Comparison of ENCODE assay signal across 8 cellular contexts in the genomic region with DNA sequence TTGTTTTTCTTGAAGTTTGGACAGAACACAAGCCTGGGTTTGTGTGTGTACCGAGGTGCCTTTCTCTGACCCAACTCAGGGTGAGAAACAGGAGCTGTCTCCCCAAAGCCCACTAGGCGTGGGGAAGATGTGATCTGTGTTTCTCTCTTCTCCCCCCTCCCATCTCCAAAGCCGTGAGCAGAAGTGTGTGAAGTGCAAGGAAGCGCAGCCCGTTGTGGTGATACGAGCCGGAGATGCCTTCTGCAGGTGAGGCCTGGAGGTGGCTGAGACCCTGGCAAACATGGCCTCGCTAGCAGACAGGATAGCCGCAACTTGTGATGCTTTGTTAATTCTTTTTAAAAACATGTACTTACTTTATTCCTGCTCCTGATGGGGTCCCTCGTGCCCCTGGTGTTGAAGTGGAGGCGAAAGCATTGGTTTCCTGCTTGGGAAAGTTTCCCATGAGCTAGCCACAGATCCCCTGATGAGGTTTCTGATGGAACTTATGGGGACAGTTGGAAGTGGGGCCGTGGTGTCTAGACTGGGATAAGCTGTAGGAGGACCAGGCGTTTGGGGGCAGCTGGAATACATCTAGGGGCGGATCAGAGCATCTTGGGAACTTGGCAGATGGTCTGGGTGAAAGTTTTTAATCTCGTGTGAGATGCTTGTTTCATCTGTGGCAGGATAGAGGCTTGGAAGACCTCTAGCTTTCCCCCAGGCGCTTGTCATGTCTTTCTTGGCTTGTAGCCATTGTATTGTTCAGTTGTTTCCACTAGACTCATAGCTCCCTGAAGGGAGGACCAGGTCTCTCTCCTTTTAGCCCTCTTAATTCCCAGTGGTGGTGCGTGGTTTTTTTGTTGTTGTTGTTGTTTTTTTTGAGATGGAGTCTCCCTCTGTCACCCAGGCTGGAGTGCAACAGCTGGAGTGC. TPM values are rescaled to one million over a fixed set of nuclear protein-coding genes. Genes with fewer than 3 reads are reported as not detected.
A peak's percentile ranks its signal among the peaks of the same experiment; 100 is the strongest.
DNase-seq lines count a peak whose midpoint lies in the region; ATAC-seq and TF ChIP-seq lines count a peak whose summit lies in the region.

No MANE protein-coding gene starts in this region.

- H3K27ac ChIP-seq in BLaER1 treated with 17β-estradiol and CSF1 and Interleukin-3, amounts not matched to agents 10 nM and 100 nM = peak overlapping the region in 10 of 11 experiments; percentile 83 to 96 (median 88); a peak in 20 of 22 replicates
- peak overlapping the region; percentile 88 for H3K27ac ChIP-seq in naive thymus-derived CD4-positive, alpha-beta T cell (ENCODE audit: low read depth, low read length)

- H3K27me3 Mint-ChIP-seq in naive thymus-derived CD4-positive, alpha-beta T cell = no peaks in the 10 kb centered on the region

- in situ Hi-C loops in ACHN (cut with HindIII; ENCODE audit: low pct_ligation_motif_present, low pct_unique_long_range_greater_than_20kb, low sequenced_read_pairs) = no loop called here

- H4K20me1 ChIP-seq in BLaER1 treated with 17β-estradiol and CSF1 and Interleukin-3, amounts not matched to agents 10 nM and 100 nM = peaks cover 0 to 78% (median 59%) of the 10 kb centered on the region in 11 experiments; a peak in 19 of 22 replicates

- peaks cover 31 to 41% (median 38%) of the 10 kb centered on the region in 7 donors for H3K4me1 Mint-ChIP-seq in naive thymus-derived CD4-positive, alpha-beta T cell

- peak overlapping the region; percentile 76 to 98 (median 82) for H3K4me3 Mint-ChIP-seq in naive thymus-derived CD4-positive, alpha-beta T cell

- no peaks in the 10 kb centered on the region for H3K9me3 Mint-ChIP-seq in naive thymus-derived CD4-positive, alpha-beta T cell

- TF ChIP-seq CTCF in choroid plexus epithelial cell (conservative IDR thresholded peaks at IDR 0.05; ENCODE audit: low read depth, low read length) = no peak

- CTCF ChIA-PET in naive thymus-derived CD4-positive, alpha-beta T cell (lab: Charles Lee) = interaction anchor here (0.7 to 1.2 kb wide), 2 partner anchors 22 to 1082 kb away, joined by 4 to 5 read pairs; no protein-coding TSS in a partner anchor

- POLR2A ChIA-PET in naive thymus-derived CD4-positive, alpha-beta T cell (lab: Charles Lee) = interaction anchor here (0.6 to 1.2 kb wide), 3 partner anchors 9 to 149 kb away, joined by 3 to 5 read pairs (median 3); a partner anchor contains a TSS

- H3K4me3 ChIP-seq in BLaER1 treated with 17β-estradiol and CSF1 and Interleukin-3, amounts not matched to agents 10 nM and 100 nM = peak overlapping the region; percentile 85 to 99 (median 94)
- H3K4me3 ChIP-seq in choroid plexus epithelial cell (ENCODE audit: low read depth, low read length) = peak overlapping the region; percentile 96
- H3K4me3 ChIP-seq in naive thymus-derived CD4-positive, alpha-beta T cell (ENCODE audit: low read length) = peak overlapping the region; percentile 79

- H3K36me3 ChIP-seq in BLaER1 treated with 17β-estradiol and CSF1 and Interleukin-3, amounts not matched to agents 10 nM and 100 nM = peaks cover 0 to 48% (median 24%) of the 10 kb centered on the region in 11 experiments; a peak in 19 of 22 replicates
- H3K36me3 ChIP-seq in naive thymus-derived CD4-positive, alpha-beta T cell (ENCODE audit: control insufficient read depth in 2 of 3, insufficient read depth in 3 of 3, low read length in 3 of 3) = peaks cover 0 to 21% (median 0%) of the 10 kb centered on the region in 3 experiments

- peak overlapping the region; percentile 81 to 95 (median 89) for H3K9ac ChIP-seq in BLaER1 treated with 17β-estradiol and CSF1 and Interleukin-3, amounts not matched to agents 10 nM and 100 nM

- intact Hi-C loops in naive thymus-derived CD4-positive, alpha-beta T cell (cut with micrococcal nuclease) = loop anchor here (1.0 to 10.0 kb wide), 10 partner anchors 44 to 1018 kb away; a partner anchor contains a TSS

- no peak for ATAC-seq in naive thymus-derived CD4-positive, alpha-beta T cell
- no peak for ATAC-seq in HG02970 (IDR thresholded peaks at IDR 0.05; ENCODE audit: low FRiP score, unreplicated experiment)
- ATAC-seq in HG02763 (IDR thresholded peaks at IDR 0.05; ENCODE audit: unreplicated experiment) = no peak

- peaks cover 47 to 76% (median 65%) of the 10 kb centered on the region in 10 experiments for H3K4me1 ChIP-seq in BLaER1 treated with 17β-estradiol and CSF1 and Interleukin-3, amounts not matched to agents 10 nM and 100 nM
- H3K4me1 ChIP-seq in naive thymus-derived CD4-positive, alpha-beta T cell (ENCODE audit: control insufficient read depth in 2 of 2, insufficient read depth in 2 of 2, low read length in 2 of 2) = peaks cover 25 to 40% of the 10 kb centered on the region in 2 donors

- DNase-seq in Kasumi-1 (lab: John Stamatoyannopoulos, UW) (peak; percentile 5 to 24), choroid plexus epithelial cell (ENCODE audit: low read depth) (no peak), ACHN (no peak)
- DNase-seq in naive thymus-derived CD4-positive, alpha-beta T cell = no peak
- DNase-seq in stimulated activated CD4-positive, alpha-beta T cell treated with anti-CD3 and anti-CD28 coated beads, Interleukin-4, amount 100 ng/mL, for 1 hour = no peak

- peaks cover 0 to 13% (median 0%) of the 10 kb centered on the region in 5 donors for H3K36me3 Mint-ChIP-seq in naive thymus-derived CD4-positive, alpha-beta T cell

- H3K27me3 ChIP-seq in BLaER1 treated with 17β-estradiol and CSF1 and Interleukin-3, amounts not matched to agents 10 nM and 100 nM = peaks cover 0 to 26% (median 19%) of the 10 kb centered on the region in 11 experiments; a peak in 13 of 22 replicates
- no peaks in the 10 kb centered on the region for H3K27me3 ChIP-seq in naive thymus-derived CD4-positive, alpha-beta T cell (ENCODE audit: control insufficient read depth in 2 of 2, insufficient read depth in 2 of 2, low read length in 2 of 2)

- H3K9me3 ChIP-seq in BLaER1 treated with 17β-estradiol and CSF1 and Interleukin-3, amounts not matched to agents 10 nM and 100 nM (replicated peaks in 1 of 11) = no peaks in the 10 kb centered on the region
- no peaks in the 10 kb centered on the region for H3K9me3 ChIP-seq in naive thymus-derived CD4-positive, alpha-beta T cell (ENCODE audit: control insufficient read depth in 2 of 3, low read length in 3 of 3)

- peak overlapping the region; percentile 96 to 100 (median 99) for H3K4me2 ChIP-seq in BLaER1 treated with 17β-estradiol and CSF1 and Interleukin-3, amounts not matched to agents 10 nM and 100 nM

- H3K27ac Mint-ChIP-seq in naive thymus-derived CD4-positive, alpha-beta T cell = peak overlapping the region; percentile 61 to 91 (median 88)

RNA-seq across cellular contexts. Expression of a gene that starts 0.9 kb away (rescaled TPM):
- total RNA-seq in naive thymus-derived CD4-positive, alpha-beta T cell = 10 to 100 TPM; 26.0 to 43.3 (median 28.3) TPM
- polyA plus RNA-seq in naive thymus-derived CD4-positive, alpha-beta T cell = 10 to 100 TPM; 13.0 to 14.8 TPM

RNA-seq across cellular contexts. Expression of a gene that starts 1.0 kb away (rescaled TPM):
- total RNA-seq in naive thymus-derived CD4-positive, alpha-beta T cell = 100 to 1,000 TPM in 4 of 5 experiments, 10 to 100 TPM in 1; 99.8 to 324 (median 133) TPM
- 10 to 100 TPM; 67.7 to 88.9 TPM for polyA plus RNA-seq in naive thymus-derived CD4-positive, alpha-beta T cell

RNA-seq across cellular contexts. Expression of a gene that starts 20.9 kb away (rescaled TPM):
- 10 to 100 TPM in 1 of 5 experiments, 1 to 10 TPM in 4; 2.7 to 13.0 (median 6.1) TPM for total RNA-seq in naive thymus-derived CD4-positive, alpha-beta T cell
- polyA plus RNA-seq in naive thymus-derived CD4-positive, alpha-beta T cell = 10 to 100 TPM in 1 of 2 donors, 1 to 10 TPM in 1; 6.5 to 13.5 TPM

RNA-seq across cellular contexts. Expression of a gene that starts 44.3 kb away (rescaled TPM):
- 10 to 100 TPM; 37.7 to 66.9 (median 42.7) TPM for total RNA-seq in naive thymus-derived CD4-positive, alpha-beta T cell
- polyA plus RNA-seq in naive thymus-derived CD4-positive, alpha-beta T cell = 10 to 100 TPM; 12.9 to 23.5 TPM

RNA-seq across cellular contexts. Expression of a gene that starts 56.4 kb away (rescaled TPM):
- 100 to 1,000 TPM; 240 to 498 (median 281) TPM for total RNA-seq in naive thymus-derived CD4-positive, alpha-beta T cell
- 100 to 1,000 TPM; 454 to 537 TPM for polyA plus RNA-seq in naive thymus-derived CD4-positive, alpha-beta T cell

Comparison
In these comparisons a context has a peak if more than half of its experiments do, and no peak if none do; other contexts are left out.
1. DNase-seq: peak in Kasumi-1 (2 of 2); none in choroid plexus epithelial cell (single experiment), naive thymus-derived CD4-positive, alpha-beta T cell (0 of 9), stimulated activated CD4-positive, alpha-beta T cell treated with anti-CD3 and anti-CD28 coated beads, Interleukin-4, amount 100 ng/mL, for 1 hour (single experiment) and ACHN (single experiment).
2. Peak in every context shown above with its lines, with median percentiles within 50 percentile points of each other: H3K4me3 ChIP-seq.